ENCODE assay signal across 28 cellular contexts in genomic region chr1:93577536-93578432, GRCh38.
A peak's percentile ranks its signal among the peaks of the same experiment; 100 is the strongest.
DNase-seq lines count a peak whose midpoint lies in the region; ATAC-seq, FAIRE-seq and TF ChIP-seq lines count a peak whose summit lies in the region.
"Had no signal": no experiment of that assay in that cellular context is flagged by ENCODE, and none has a peak within 500 bp of the region (broad histone marks: within the 10 kb centered on the region; RNA-seq: fewer than 3 reads in every experiment).

No MANE protein-coding gene starts in this region.

- H3K9me3 Mint-ChIP-seq in HFFc6 = no peaks in the 10 kb centered on the region
- H3K9me3 Mint-ChIP-seq: activated naive CD4-positive, alpha-beta T cell treated with anti-CD3 and anti-CD28 coated beads, Interleukin-2, amount 50 U/mL, for 72 hours; activated T-helper 17 cell treated with anti-CD3 and anti-CD28 coated beads, Interleukin-2, amount 50 U/mL, for 72 hours; central memory CD8-positive, alpha-beta T cell; natural killer cell treated with Interleukin-12 subunit alpha and Interleukin-12 subunit beta and Interleukin-15 and Interleukin-18, amount 100 ng/mL, for 72 hours had no signal

- H3K4me2 ChIP-seq in smooth muscle cell = no peak overlapping the region

- 83% methylated on average over 18 of the region's 18 CpGs for WGBS in smooth muscle cell (ENCODE audit: low lambda C conversion rate)

- H3K27me3 ChIP-seq in RWPE2 (ENCODE audit: insufficient read depth, poor library complexity, severe bottlenecking) (no peaks in the 10 kb centered on the region), smooth muscle cell (ENCODE audit: low read depth) (no peaks in the 10 kb centered on the region)
- H3K27me3 ChIP-seq: dorsolateral prefrontal cortex had no signal

- no peak for DNase-seq in HFFc6
- DNase-seq in RWPE2 (ENCODE audit: low spot score) = no peak
- DNase-seq in mesenteric fat pad (ENCODE audit: low spot score) = peak; percentile 84
- no peak for DNase-seq in smooth muscle cell (lab: John Stamatoyannopoulos, UW; ENCODE audit: unreplicated experiment)
- DNase-seq in NCI-H187 treated with DMSO at 0.1 percent for 48 hours (lab: John Stamatoyannopoulos, UW) = no peak
- DNase-seq in GDM1 (lab: John Stamatoyannopoulos, UW) = no peak
- DNase-seq in GM19239 (ENCODE audit: insufficient read length, low spot score) = no peak
- DNase-seq: activated CD8-positive, alpha-beta memory T cell treated with anti-CD3 and anti-CD28 coated beads, Interleukin-2, amount 50 U/mL, for 4 hours; dorsolateral prefrontal cortex; NCI-H1105 treated with DMSO at 0.1 percent for 48 hours; NCI-H2081 treated with DMSO at 0.1 percent for 48 hours; NCI-H345; NCI-H774; T-helper 9 cell; WERI-Rb-1 had no signal

- H3K27me3 Mint-ChIP-seq in HFFc6 (ENCODE audit: insufficient read depth) = peaks cover 6% of the 10 kb centered on the region; the same call in 1 of the 2 replicates
- H3K27me3 Mint-ChIP-seq: activated T-helper 17 cell treated with anti-CD3 and anti-CD28 coated beads, Interleukin-2, amount 50 U/mL, for 72 hours; central memory CD8-positive, alpha-beta T cell; natural killer cell treated with Interleukin-12 subunit alpha and Interleukin-12 subunit beta and Interleukin-15 and Interleukin-18, amount 100 ng/mL, for 72 hours had no signal

- TF ChIP-seq CTCF in HFFc6 (IDR thresholded peaks at IDR 0.05) = no peak
- TF ChIP-seq CTCF in RWPE2 (IDR thresholded peaks at IDR 0.05; ENCODE audit: poor library complexity, severe bottlenecking) = no peak
- TF ChIP-seq CTCF in smooth muscle cell (IDR thresholded peaks at IDR 0.05; ENCODE audit: borderline replicate concordance, insufficient read depth, poor library complexity, severe bottlenecking) = no peak

- H3K36me3 Mint-ChIP-seq in HFFc6 (ENCODE audit: low read depth) = peaks cover 36% of the 10 kb centered on the region
- H3K36me3 Mint-ChIP-seq: activated naive CD4-positive, alpha-beta T cell treated with anti-CD3 and anti-CD28 coated beads, Interleukin-2, amount 50 U/mL, for 72 hours; CD14-positive monocyte; natural killer cell treated with Interleukin-12 subunit alpha and Interleukin-12 subunit beta and Interleukin-15 and Interleukin-18, amount 100 ng/mL, for 72 hours had no signal

- H3K9ac ChIP-seq in smooth muscle cell (ENCODE audit: low read depth) = no peak overlapping the region
- H3K9ac ChIP-seq: parathyroid adenoma had no signal

- H3K4me1 Mint-ChIP-seq in HFFc6 (ENCODE audit: low read depth) = peaks cover 50% of the 10 kb centered on the region
- H3K4me1 Mint-ChIP-seq: activated T-helper 17 cell treated with anti-CD3 and anti-CD28 coated beads, Interleukin-2, amount 50 U/mL, for 72 hours; CD14-positive monocyte; central memory CD8-positive, alpha-beta T cell had no signal

- H3K27ac ChIP-seq in RWPE2 (ENCODE audit: poor library complexity, severe bottlenecking) = peak overlapping the region; percentile 10
- peak overlapping the region; percentile 62 for H3K27ac ChIP-seq in smooth muscle cell (ENCODE audit: low read depth)
- H3K27ac ChIP-seq: parathyroid adenoma, WERI-Rb-1 had no signal

- H3F3A ChIP-seq in smooth muscle cell (ENCODE audit: low read depth) = peaks cover 21% of the 10 kb centered on the region

- peaks cover 99% of the 10 kb centered on the region for H3K36me3 ChIP-seq in RWPE2 (ENCODE audit: low read depth)
- H3K36me3 ChIP-seq in smooth muscle cell (ENCODE audit: low read depth) = peaks cover 8% of the 10 kb centered on the region
- H3K36me3 ChIP-seq: WERI-Rb-1 had no signal

- H3K79me2 ChIP-seq in smooth muscle cell (ENCODE audit: low read depth) = peaks cover 7% of the 10 kb centered on the region
- H3K79me2 ChIP-seq: parathyroid adenoma had no signal

- no peaks in the 10 kb centered on the region for H3K9me3 ChIP-seq in RWPE2 (ENCODE audit: severe bottlenecking)
- H3K9me3 ChIP-seq in smooth muscle cell (replicated peaks; ENCODE audit: low read depth) = no peaks in the 10 kb centered on the region
- H3K9me3 ChIP-seq: thoracic aorta had no signal

- H3K27ac Mint-ChIP-seq in HFFc6 = peak overlapping the region; percentile 46; the same call in 1 of the 2 replicates
- H3K27ac Mint-ChIP-seq: activated naive CD4-positive, alpha-beta T cell treated with anti-CD3 and anti-CD28 coated beads, Interleukin-2, amount 50 U/mL, for 72 hours; activated T-helper 17 cell treated with anti-CD3 and anti-CD28 coated beads, Interleukin-2, amount 50 U/mL, for 72 hours; natural killer cell treated with Interleukin-12 subunit alpha and Interleukin-12 subunit beta and Interleukin-15 and Interleukin-18, amount 100 ng/mL, for 72 hours had no signal

- H3K4me3 Mint-ChIP-seq in HFFc6 = no peak overlapping the region
- H3K4me3 Mint-ChIP-seq: activated T-helper 17 cell treated with anti-CD3 and anti-CD28 coated beads, Interleukin-2, amount 50 U/mL, for 72 hours; CD14-positive monocyte; central memory CD8-positive, alpha-beta T cell; natural killer cell treated with Interleukin-12 subunit alpha and Interleukin-12 subunit beta and Interleukin-15 and Interleukin-18, amount 100 ng/mL, for 72 hours had no signal

- H3K4me1 ChIP-seq in RWPE2 (ENCODE audit: insufficient read depth, poor library complexity, severe bottlenecking) (no peaks in the 10 kb centered on the region), smooth muscle cell (ENCODE audit: low read depth) (peaks cover 16% of the 10 kb centered on the region)
- H3K4me1 ChIP-seq: parathyroid adenoma had no signal

- H2AFZ ChIP-seq in smooth muscle cell (ENCODE audit: low read depth) = no peak overlapping the region
- H2AFZ ChIP-seq: parathyroid adenoma had no signal

- ATAC-seq in RWPE2 (ENCODE audit: low read depth) (no peak), HG03108 (IDR thresholded peaks at IDR 0.05; ENCODE audit: unreplicated experiment) (no peak)
- ATAC-seq: activated naive CD4-positive, alpha-beta T cell treated with anti-CD3 and anti-CD28 coated beads, Interleukin-2, amount 50 U/mL, for 72 hours; activated T-helper 17 cell treated with anti-CD3 and anti-CD28 coated beads, Interleukin-2, amount 50 U/mL, for 72 hours; left colon; natural killer cell treated with Interleukin-12 subunit alpha and Interleukin-12 subunit beta and Interleukin-15 and Interleukin-18, amount 100 ng/mL, for 72 hours; Right ventricle myocardium inferior had no signal

- H3K4me3 ChIP-seq in RWPE2 (ENCODE audit: severe bottlenecking) = no peak overlapping the region
- H3K4me3 ChIP-seq in smooth muscle cell = no peak overlapping the region
- H3K4me3 ChIP-seq: dorsolateral prefrontal cortex, thoracic aorta had no signal

- no peak for FAIRE-seq in GM19239 (lab: Jason Lieb, UNC)
- FAIRE-seq: astrocyte, D721Med, GM12892 had no signal

- peaks cover 59% of the 10 kb centered on the region for H4K20me1 ChIP-seq in smooth muscle cell (ENCODE audit: low read depth)
